ENCODE assay signal across 8 cellular contexts in the genomic region with DNA sequence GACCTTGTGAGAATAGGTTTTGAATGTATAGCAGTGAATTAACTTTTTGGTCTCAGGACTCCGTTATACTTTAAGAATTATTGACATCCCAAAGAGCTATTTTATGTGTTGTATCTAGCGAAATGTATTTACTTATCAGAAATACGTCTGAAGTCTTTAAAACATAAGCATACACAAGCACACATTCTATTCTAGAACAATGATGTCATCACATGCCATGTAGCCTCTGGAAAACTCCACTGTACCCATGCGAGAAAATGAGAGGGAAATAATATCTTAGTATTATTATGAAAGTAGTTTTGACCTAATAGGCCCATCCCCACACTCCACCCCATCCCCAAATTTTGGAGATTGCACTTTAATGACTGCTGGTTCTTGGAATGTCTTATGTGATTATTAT. TPM values are rescaled to one million over a fixed set of nuclear protein-coding genes. Genes with fewer than 3 reads are reported as not detected.
DNase-seq lines count a peak whose midpoint lies in the region; ATAC-seq and TF ChIP-seq lines count a peak whose summit lies in the region.

No MANE protein-coding gene starts in this region.

- H3K4me1 ChIP-seq in SJSA1 (replicated peaks) (peaks cover 15% of the 10 kb centered on the region; the same call in 1 of the 2 replicates), prostate gland (replicated peaks) (no peaks in the 10 kb centered on the region)

- DNase-seq in SJSA1 (ENCODE audit: low read depth in 1 of 2, low spot score in 2 of 2) (peak in 1 of 2 experiments; percentile 28), fibroblast of gingiva (ENCODE audit: low read depth) (peak; percentile 27), prostate gland (ENCODE audit: low spot score) (no peak), SW480 (ENCODE audit: low spot score) (no peak), T-helper 9 cell (no peak)
- DNase-seq in activated CD4-positive, CD25-positive, alpha-beta regulatory T cell treated with anti-CD3 and anti-CD28 coated beads, Interleukin-2, amount 50 U/mL, for 72 hours, result no peak

- H3K27ac ChIP-seq in SJSA1, result peak overlapping the region; percentile 92
- H3K27ac ChIP-seq in prostate gland, result peak overlapping the region; percentile 91 to 94

- no peaks in the 10 kb centered on the region for H3K9me3 ChIP-seq in SJSA1 (replicated peaks)
- no peaks in the 10 kb centered on the region for H3K9me3 ChIP-seq in prostate gland

- intact Hi-C loops in prostate gland (cut with DNase I), result no loop called here

- no peak for TF ChIP-seq POLR2A in prostate gland (IDR thresholded peaks at IDR 0.05)

- H3K4me3 ChIP-seq in GM08714 (ENCODE audit: low read length) (peak overlapping the region; percentile 96; the same call in 1 of the 2 replicates), SJSA1 (peak overlapping the region; percentile 86), prostate gland (peak overlapping the region; percentile 77 to 79)

- no peak for ATAC-seq in GM18868 (IDR thresholded peaks at IDR 0.05; ENCODE audit: unreplicated experiment)

- WGBS in prostate gland, result 34% methylated on average over 4 of the region's 4 CpGs

- no peak for TF ChIP-seq CTCF in prostate gland (IDR thresholded peaks at IDR 0.05)

- no peaks in the 10 kb centered on the region for H3K27me3 ChIP-seq in SJSA1 (replicated peaks)
- no peaks in the 10 kb centered on the region for H3K27me3 ChIP-seq in prostate gland (replicated peaks; ENCODE audit: insufficient read depth)

- H3K36me3 ChIP-seq in SJSA1 (peaks cover 52% of the 10 kb centered on the region), prostate gland (no peaks in the 10 kb centered on the region)

RNA-seq across cellular contexts. Expression of a gene that starts 1.5 kb away (rescaled TPM):
- total RNA-seq in SJSA1 (2014; rRNA removed; shearing (Covaris generic)), result 229 and 497 TPM in 2 replicates
- total RNA-seq in prostate gland, result 100 to 1,000 TPM; 148 to 172 TPM
